ENCODE assay signal across 1 cellular context in the genomic region with DNA sequence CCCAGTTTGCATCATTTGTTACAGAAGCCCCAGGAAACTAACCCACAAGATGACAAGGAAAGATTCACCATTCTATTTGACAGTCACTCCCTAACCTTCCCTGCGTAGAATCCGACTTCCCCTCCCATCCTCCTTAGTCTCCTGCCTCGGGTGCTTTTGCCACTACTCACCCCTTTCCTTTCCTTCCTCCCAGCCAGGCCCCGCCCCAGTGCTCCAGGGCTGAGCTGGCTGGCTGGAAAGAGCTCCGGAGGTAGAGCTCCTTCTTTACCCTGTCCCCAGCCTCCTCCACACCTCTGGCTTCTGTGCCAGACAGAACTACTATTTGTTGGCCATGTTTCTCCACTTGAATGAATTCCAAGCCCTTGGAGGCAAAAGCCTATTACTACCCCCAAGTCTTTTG.
TF ChIP-seq lines count a peak whose summit lies in the region.

No MANE protein-coding gene starts in this region.

TF ChIP-seq in HepG2, 621 proteins besides CTCF, POLR2A, EP300 and RAD21 (continued from another document):
- TF ChIP-seq, protein P1, sequence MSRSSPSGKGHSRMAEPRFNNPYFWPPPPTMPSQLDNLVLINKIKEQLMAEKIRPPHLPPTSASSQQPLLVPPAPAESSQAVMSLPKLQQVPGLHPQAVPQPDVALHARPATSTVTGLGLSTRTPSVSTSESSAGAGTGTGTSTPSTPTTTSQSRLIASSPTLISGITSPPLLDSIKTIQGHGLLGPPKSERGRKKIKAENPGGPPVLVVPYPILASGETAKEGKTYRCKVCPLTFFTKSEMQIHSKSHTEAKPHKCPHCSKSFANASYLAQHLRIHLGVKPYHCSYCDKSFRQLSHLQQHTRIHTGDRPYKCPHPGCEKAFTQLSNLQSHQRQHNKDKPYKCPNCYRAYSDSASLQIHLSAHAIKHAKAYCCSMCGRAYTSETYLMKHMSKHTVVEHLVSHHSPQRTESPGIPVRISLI (CRISPR knock-in tag; IDR thresholded peaks at IDR 0.05; ENCODE audit: borderline replicate concordance): no peak
- TF ChIP-seq ADNP (CRISPR knock-in tag; IDR thresholded peaks at IDR 0.05): no peak
- TF ChIP-seq ZNF724P (CRISPR knock-in tag; IDR thresholded peaks at IDR 0.05; ENCODE audit: borderline replicate concordance): no peak
- TF ChIP-seq ZNF431 (CRISPR knock-in tag; IDR thresholded peaks at IDR 0.05; ENCODE audit: borderline replicate concordance, low read depth): no peak
- TF ChIP-seq ZNF10 (CRISPR knock-in tag; IDR thresholded peaks at IDR 0.05; ENCODE audit: borderline replicate concordance, low read depth): no peak
